ENCODE assay signal across 29 cellular contexts in the genomic region with DNA sequence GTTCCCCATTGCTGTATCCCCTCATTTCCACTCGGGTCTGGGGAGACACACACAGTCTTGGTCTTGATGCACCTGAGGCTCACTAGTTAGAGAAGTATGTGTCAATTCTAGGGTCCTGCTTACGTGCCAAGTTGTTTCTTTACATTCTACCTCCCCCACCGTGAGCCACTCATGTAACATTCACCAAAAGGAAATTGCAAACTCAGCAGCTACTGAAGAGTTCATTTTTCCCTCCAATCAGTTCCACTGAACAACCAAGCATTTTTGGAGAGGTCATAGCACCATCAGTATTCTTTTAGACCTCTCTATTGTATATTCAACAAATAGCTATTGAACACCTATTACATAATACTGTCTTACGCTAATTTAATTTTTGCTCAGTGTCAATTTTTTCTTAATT.
"Had no signal": no experiment of that assay in that cellular context is flagged by ENCODE, and none has a peak within 500 bp of the region (broad histone marks: within the 10 kb centered on the region; RNA-seq: fewer than 3 reads in every experiment).

No MANE protein-coding gene starts in this region.

- H3K9me3 Mint-ChIP-seq: dendritic cell treated with granulocyte-macrophage colony-stimulating factor and Interleukin-4, amounts not matched to agents 40 ng/mL and 50 ng/mL, for 4 days; endodermal cell had no signal

- H3K4me3 ChIP-seq: colonic mucosa, coronary artery, dorsolateral prefrontal cortex, esophagus muscularis mucosa, esophagus squamous epithelium, gastrocnemius medialis, gastroesophageal sphincter, heart left ventricle, heart right ventricle, hepatocyte had no signal

- H3K36me3 ChIP-seq: colonic mucosa, esophagus muscularis mucosa, esophagus squamous epithelium, gastrocnemius medialis, gastroesophageal sphincter, heart left ventricle, heart right ventricle had no signal

- H3K27me3 ChIP-seq: colonic mucosa, esophagus muscularis mucosa, esophagus squamous epithelium, foreskin keratinocyte, gastrocnemius medialis, gastroesophageal sphincter, heart left ventricle, hepatocyte had no signal

- H3K9me3 ChIP-seq: colonic mucosa, esophagus muscularis mucosa, esophagus squamous epithelium, gastrocnemius medialis, gastroesophageal sphincter, heart left ventricle, heart right ventricle had no signal

- H3K27me3 Mint-ChIP-seq: dendritic cell treated with granulocyte-macrophage colony-stimulating factor and Interleukin-4, amounts not matched to agents 40 ng/mL and 50 ng/mL, for 4 days; effector memory CD8-positive, alpha-beta T cell had no signal

- H3K4me3 Mint-ChIP-seq: dendritic cell treated with granulocyte-macrophage colony-stimulating factor and Interleukin-4, amounts not matched to agents 40 ng/mL and 50 ng/mL, for 4 days; effector memory CD8-positive, alpha-beta T cell; endodermal cell had no signal

- H3K27ac ChIP-seq: colonic mucosa, coronary artery, dorsolateral prefrontal cortex, epithelial cell of prostate, esophagus muscularis mucosa, esophagus squamous epithelium, foreskin keratinocyte, gastrocnemius medialis, gastroesophageal sphincter, heart left ventricle, heart right ventricle, hepatocyte had no signal

- H3K4me1 ChIP-seq: colonic mucosa, esophagus muscularis mucosa, esophagus squamous epithelium, foreskin keratinocyte, gastrocnemius medialis, gastroesophageal sphincter, heart left ventricle had no signal

- H3K79me2 ChIP-seq: hepatocyte had no signal

- H3K27ac Mint-ChIP-seq: dendritic cell treated with granulocyte-macrophage colony-stimulating factor and Interleukin-4, amounts not matched to agents 40 ng/mL and 50 ng/mL, for 4 days; effector memory CD8-positive, alpha-beta T cell; endodermal cell had no signal

- H2AFZ ChIP-seq: hepatocyte had no signal

- DNase-seq: colonic mucosa; cortex of kidney; dermis blood vessel endothelial cell; dorsolateral prefrontal cortex; effector CD4-positive, alpha-beta T cell; effector memory CD4-positive, alpha-beta T cell; effector memory CD8-positive, alpha-beta T cell; endodermal cell; erythroblast; esophagus squamous epithelium; foreskin fibroblast; foreskin keratinocyte; foreskin melanocyte; gastrocnemius medialis; glutamatergic neuron; head of caudate nucleus; heart left ventricle; heart right ventricle had no signal

- FAIRE-seq: colon, endometrium, endothelial cell of umbilical vein, frontal cortex had no signal

- H3K4me2 ChIP-seq: hepatocyte had no signal

- ATAC-seq: effector memory CD8-positive, alpha-beta T cell; esophagus mucosa; foreskin keratinocyte; gastrocnemius medialis; gastroesophageal sphincter; heart left ventricle; heart right ventricle had no signal
